9 cellular contexts compared by ENCODE assay signal in genomic region chr13:59771272-59771671, GRCh38.
DNase-seq lines count a peak whose midpoint lies in the region; ATAC-seq, FAIRE-seq and TF ChIP-seq lines count a peak whose summit lies in the region.
"Had no signal": no experiment of that assay in that cellular context is flagged by ENCODE, and none has a peak within 500 bp of the region (broad histone marks: within the 10 kb centered on the region; RNA-seq: fewer than 3 reads in every experiment).

No MANE protein-coding gene starts in this region.

- H3K4me3 ChIP-seq in dorsolateral prefrontal cortex (no peak overlapping the region), psoas muscle (no peak overlapping the region), testis (no peak overlapping the region)
- H3K4me3 ChIP-seq: BLaER1 had no signal

- FAIRE-seq in RCC 7860 (lab: Jason Lieb, UNC) = no peak

- DNase-seq in NCI-H1092 treated with DMSO at 0.1 percent for 48 hours (lab: John Stamatoyannopoulos, UW) (peak; percentile 51), NCI-H1092 (lab: John Stamatoyannopoulos, UW) (no peak), NCI-H460 (ENCODE audit: extremely low read depth, low read depth) (peak; percentile 1), dorsolateral prefrontal cortex (no peak), psoas muscle (no peak), testis (no peak), RCC 7860 (ENCODE audit: low spot score) (no peak), OCI-M2 (lab: John Stamatoyannopoulos, UW; ENCODE audit: unreplicated experiment) (no peak)

- H3K27ac ChIP-seq in dorsolateral prefrontal cortex = no peak overlapping the region
- H3K27ac ChIP-seq in psoas muscle = no peak overlapping the region
- H3K27ac ChIP-seq in testis = no peak overlapping the region
- H3K27ac ChIP-seq: BLaER1 had no signal

- H3K36me3 ChIP-seq in psoas muscle (ENCODE audit: insufficient read depth in 1 of 2, low read depth in 1 of 2) (no peaks in the 10 kb centered on the region), testis (ENCODE audit: low read depth, missing control alignments) (no peaks in the 10 kb centered on the region)
- H3K36me3 ChIP-seq: BLaER1 had no signal

- intact Hi-C loops in dorsolateral prefrontal cortex (cut with DNase I) = no loop called here
- intact Hi-C loops in psoas muscle (cut with DNase I) = loop anchor here in 1 of 2 donors (5.0 kb wide), 1 partner anchor 379 kb away; no protein-coding TSS in a partner anchor
- intact Hi-C loops in testis (cut with DNase I; ENCODE audit: low total_unique reads) = no loop called here

- peak in 44 of 56 donors; percentile 14 to 60 (median 38) for TF ChIP-seq CTCF in dorsolateral prefrontal cortex (IDR thresholded peaks at IDR 0.05 in 54 of 56, conservative IDR thresholded peaks at IDR 0.05 in 2 of 56; ENCODE audit: low read depth in 1 of 56, partially characterized antibody in 56 of 56)
- peak; percentile 50 for TF ChIP-seq CTCF in psoas muscle (IDR thresholded peaks at IDR 0.05)
- peak in 1 of 3 experiments; percentile 36 for TF ChIP-seq CTCF in testis (IDR thresholded peaks at IDR 0.05)

- H3K4me1 ChIP-seq in psoas muscle (no peaks in the 10 kb centered on the region), testis (no peaks in the 10 kb centered on the region)
- H3K4me1 ChIP-seq: BLaER1 had no signal

- H3K27me3 ChIP-seq in dorsolateral prefrontal cortex = no peaks in the 10 kb centered on the region
- no peaks in the 10 kb centered on the region for H3K27me3 ChIP-seq in psoas muscle (ENCODE audit: insufficient read depth in 3 of 3, low read length in 2 of 3)
- H3K27me3 ChIP-seq in testis = no peaks in the 10 kb centered on the region
- H3K27me3 ChIP-seq: BLaER1 had no signal

- no peak for TF ChIP-seq POLR2A in testis (IDR thresholded peaks at IDR 0.05)

- no peak for ATAC-seq in psoas muscle

- H3K9me3 ChIP-seq in psoas muscle = no peaks in the 10 kb centered on the region
- no peaks in the 10 kb centered on the region for H3K9me3 ChIP-seq in testis
- H3K9me3 ChIP-seq: BLaER1 had no signal

Comparison
In these comparisons a context has a peak if more than half of its experiments do, and no peak if none do; other contexts are left out.
1. DNase-seq: peak in NCI-H1092 treated with DMSO at 0.1 percent for 48 hours (single experiment) and NCI-H460 (single experiment); none in NCI-H1092 (single experiment), dorsolateral prefrontal cortex (0 of 10), psoas muscle (0 of 2), testis (single experiment), RCC 7860 (single experiment) and OCI-M2 (single experiment).